8 cellular contexts compared by ENCODE assay signal in the genomic region with DNA sequence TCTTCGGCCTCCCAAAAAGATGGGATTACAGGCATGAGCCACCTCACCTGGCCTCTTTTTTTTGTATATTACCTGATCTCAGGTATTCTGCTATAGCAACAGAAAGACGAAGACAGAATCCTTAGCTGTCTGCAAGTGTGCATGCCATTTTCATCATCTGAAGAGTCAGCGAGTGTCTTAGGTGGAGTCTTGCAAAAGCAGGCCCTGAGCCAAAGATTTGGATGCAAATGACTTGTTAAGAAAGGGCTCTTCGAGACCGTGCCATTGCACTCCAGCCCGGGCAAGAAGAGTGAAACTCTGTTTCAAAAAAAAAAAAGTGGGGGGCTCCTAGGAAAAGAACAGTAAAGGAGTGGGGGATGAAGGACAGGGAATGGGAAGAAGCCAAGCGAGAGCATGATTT. TPM values are rescaled to one million over a fixed set of nuclear protein-coding genes. Genes with fewer than 3 reads are reported as not detected.
DNase-seq lines count a peak whose midpoint lies in the region; ATAC-seq, FAIRE-seq and TF ChIP-seq lines count a peak whose summit lies in the region.

No MANE protein-coding gene starts in this region.

- peaks cover 2% of the 10 kb centered on the region for H3K79me2 ChIP-seq in keratinocyte (ENCODE audit: control insufficient read depth, insufficient read depth, low read length)

- peak overlapping the region; percentile 90 for H2AFZ ChIP-seq in keratinocyte (ENCODE audit: control insufficient read depth, low read length)

- H3K27ac Mint-ChIP-seq in activated CD8-positive, alpha-beta memory T cell treated with anti-CD3 and anti-CD28 coated beads, Interleukin-2, amount 10 ng/mL, durations not matched to agents 7 days and 5 days, result peak overlapping the region; percentile 99
- peak overlapping the region; percentile 97 for H3K27ac Mint-ChIP-seq in activated T-helper 2 cell treated with anti-CD3 and anti-CD28 coated beads, Interferon-gamma antibody, Interleukin-2, Interleukin-4, amounts not matched to agents 10 μg/mL and 5 μg/mL and 100 μg/mL, durations not matched to agents 14 hours and 24 hours and 36 hours

- H3K27me3 ChIP-seq in keratinocyte (ENCODE audit: control insufficient read depth, extremely low read depth, insufficient read depth, low read length) (no peaks in the 10 kb centered on the region), thymus (ENCODE audit: control insufficient read depth, insufficient read depth) (no peaks in the 10 kb centered on the region)

- DNase-seq in activated CD8-positive, alpha-beta memory T cell treated with anti-CD3 and anti-CD28 coated beads, Interleukin-2, amount 10 ng/mL, durations not matched to agents 7 days and 5 days, result no peak
- no peak for DNase-seq in activated CD8-positive, alpha-beta memory T cell treated with anti-CD3 and anti-CD28 coated beads, Interleukin-2, amount 50 U/mL, for 4 hours
- no peak for DNase-seq in activated T-helper 2 cell treated with anti-CD3 and anti-CD28 coated beads, Interferon-gamma antibody, Interleukin-2, Interleukin-4, amounts not matched to agents 10 μg/mL and 5 μg/mL and 100 μg/mL, durations not matched to agents 14 hours and 24 hours and 36 hours (ENCODE audit: low spot score)
- DNase-seq in keratinocyte (ENCODE audit: low read depth, low spot score) (no peak), anterior cingulate cortex (lab: John Stamatoyannopoulos, UW) (no peak), EL (no peak)
- DNase-seq in activated CD8-positive, alpha-beta memory T cell treated with anti-CD3 and anti-CD28 coated beads, Interleukin-2, amount 50 U/mL, for 48 hours, result no peak

- H3K4me2 ChIP-seq in keratinocyte (ENCODE audit: control insufficient read depth, extremely low read depth, insufficient read depth, low read depth, low read length), result peak overlapping the region; percentile 93

- no peaks in the 10 kb centered on the region for H3K9me3 Mint-ChIP-seq in activated CD8-positive, alpha-beta memory T cell treated with anti-CD3 and anti-CD28 coated beads, Interleukin-2, amount 10 ng/mL, durations not matched to agents 7 days and 5 days (ENCODE audit: low read depth)
- H3K9me3 Mint-ChIP-seq in activated T-helper 2 cell treated with anti-CD3 and anti-CD28 coated beads, Interferon-gamma antibody, Interleukin-2, Interleukin-4, amounts not matched to agents 10 μg/mL and 5 μg/mL and 100 μg/mL, durations not matched to agents 14 hours and 24 hours and 36 hours, result no peaks in the 10 kb centered on the region

- H3K4me3 Mint-ChIP-seq in activated CD8-positive, alpha-beta memory T cell treated with anti-CD3 and anti-CD28 coated beads, Interleukin-2, amount 10 ng/mL, durations not matched to agents 7 days and 5 days, result peak overlapping the region; percentile 94
- peak overlapping the region; percentile 85 for H3K4me3 Mint-ChIP-seq in activated T-helper 2 cell treated with anti-CD3 and anti-CD28 coated beads, Interferon-gamma antibody, Interleukin-2, Interleukin-4, amounts not matched to agents 10 μg/mL and 5 μg/mL and 100 μg/mL, durations not matched to agents 14 hours and 24 hours and 36 hours (ENCODE audit: low read depth)

- no peak for ATAC-seq in activated CD8-positive, alpha-beta memory T cell treated with anti-CD3 and anti-CD28 coated beads, Interleukin-2, amount 10 ng/mL, durations not matched to agents 7 days and 5 days

- dilution Hi-C loops in keratinocyte (cut with MboI; ENCODE audit: extremely low pct_ligation_motif_present, low sequenced_read_pairs), result no loop called here

- no peaks in the 10 kb centered on the region for H4K20me1 ChIP-seq in keratinocyte (ENCODE audit: control insufficient read depth, extremely low read depth, insufficient read depth, low read length)

- H3K4me1 ChIP-seq in keratinocyte (ENCODE audit: control insufficient read depth, extremely low read depth, insufficient read depth, low read length) (peaks cover 40% of the 10 kb centered on the region), thymus (ENCODE audit: control insufficient read depth, insufficient read depth, low read length) (peaks cover 30% of the 10 kb centered on the region)

- CTCF ChIA-PET in activated CD8-positive, alpha-beta memory T cell treated with anti-CD3 and anti-CD28 coated beads, Interleukin-2, amount 10 ng/mL, durations not matched to agents 7 days and 5 days (lab: Charles Lee), result interaction anchor here (1.0 to 8.6 kb wide), 4 partner anchors 10 to 61 kb away, joined by 4 to 138 read pairs (median 84); a partner anchor contains a TSS

- H3K9me3 ChIP-seq in keratinocyte (ENCODE audit: control insufficient read depth, low read depth, low read length) (no peaks in the 10 kb centered on the region), thymus (ENCODE audit: control insufficient read depth) (no peaks in the 10 kb centered on the region)

- H3K27me3 Mint-ChIP-seq in activated CD8-positive, alpha-beta memory T cell treated with anti-CD3 and anti-CD28 coated beads, Interleukin-2, amount 10 ng/mL, durations not matched to agents 7 days and 5 days, result no peaks in the 10 kb centered on the region
- H3K27me3 Mint-ChIP-seq in activated T-helper 2 cell treated with anti-CD3 and anti-CD28 coated beads, Interferon-gamma antibody, Interleukin-2, Interleukin-4, amounts not matched to agents 10 μg/mL and 5 μg/mL and 100 μg/mL, durations not matched to agents 14 hours and 24 hours and 36 hours (ENCODE audit: low read depth), result no peaks in the 10 kb centered on the region

- peak overlapping the region; percentile 73 for H3K9ac ChIP-seq in keratinocyte (ENCODE audit: control insufficient read depth, extremely low read depth, insufficient read depth, low read length)

- H3K4me3 ChIP-seq in keratinocyte (ENCODE audit: control insufficient read depth in 2 of 3, extremely low read depth in 1 of 3, insufficient read depth in 2 of 3, low read depth in 1 of 3, low read length in 3 of 3) (peak overlapping the region in 2 of 3 experiments; percentile 45 to 56), thymus (ENCODE audit: low read length) (peak overlapping the region; percentile 19)

- H3K36me3 ChIP-seq in keratinocyte (ENCODE audit: control insufficient read depth in 2 of 2, extremely low read depth in 1 of 2, insufficient read depth in 2 of 2, low read length in 2 of 2) (no peaks in the 10 kb centered on the region), thymus (ENCODE audit: control insufficient read depth, insufficient read depth) (no peaks in the 10 kb centered on the region)

- no peaks in the 10 kb centered on the region for H3K9me1 ChIP-seq in keratinocyte (ENCODE audit: control insufficient read depth, extremely low read depth, insufficient read depth, low read length)

- peak overlapping the region; percentile 97 for H3K27ac ChIP-seq in keratinocyte (ENCODE audit: control insufficient read depth, insufficient read depth, low read length)
- peak overlapping the region; percentile 91 for H3K27ac ChIP-seq in thymus (ENCODE audit: low read depth)

- 56% methylated on average over 7 of the region's 7 CpGs for WGBS in thymus

- no peak for FAIRE-seq in keratinocyte (lab: Jason Lieb, UNC)

- peaks cover 9% of the 10 kb centered on the region for H3K36me3 Mint-ChIP-seq in activated CD8-positive, alpha-beta memory T cell treated with anti-CD3 and anti-CD28 coated beads, Interleukin-2, amount 10 ng/mL, durations not matched to agents 7 days and 5 days
- H3K36me3 Mint-ChIP-seq in activated T-helper 2 cell treated with anti-CD3 and anti-CD28 coated beads, Interferon-gamma antibody, Interleukin-2, Interleukin-4, amounts not matched to agents 10 μg/mL and 5 μg/mL and 100 μg/mL, durations not matched to agents 14 hours and 24 hours and 36 hours (ENCODE audit: low read depth), result peaks cover 18% of the 10 kb centered on the region

- peaks cover 65% of the 10 kb centered on the region for H3K4me1 Mint-ChIP-seq in activated CD8-positive, alpha-beta memory T cell treated with anti-CD3 and anti-CD28 coated beads, Interleukin-2, amount 10 ng/mL, durations not matched to agents 7 days and 5 days
- H3K4me1 Mint-ChIP-seq in activated T-helper 2 cell treated with anti-CD3 and anti-CD28 coated beads, Interferon-gamma antibody, Interleukin-2, Interleukin-4, amounts not matched to agents 10 μg/mL and 5 μg/mL and 100 μg/mL, durations not matched to agents 14 hours and 24 hours and 36 hours (ENCODE audit: low read depth), result peaks cover 53% of the 10 kb centered on the region

- intact Hi-C loops in activated T-helper 2 cell treated with anti-CD3 and anti-CD28 coated beads, Interferon-gamma antibody, Interleukin-2, Interleukin-4, amounts not matched to agents 10 μg/mL and 5 μg/mL and 100 μg/mL, durations not matched to agents 14 hours and 24 hours and 36 hours (cut with micrococcal nuclease), result loop anchor here (1.0 to 10.0 kb wide), 5 partner anchors 63 to 901 kb away; a partner anchor contains a TSS

- TF ChIP-seq CTCF in keratinocyte (optimal IDR thresholded peaks at IDR 0.05 in 1 of 3, IDR thresholded peaks at IDR 0.05 in 1 of 3, conservative IDR thresholded peaks at IDR 0.05 in 1 of 3; ENCODE audit: extremely low read depth in 1 of 3, insufficient read depth in 2 of 3, low read length in 3 of 3), result no peak

RNA-seq across cellular contexts. Expression of a gene that starts 10.2 kb away (rescaled TPM):
- total RNA-seq in activated CD8-positive, alpha-beta memory T cell treated with anti-CD3 and anti-CD28 coated beads, Interleukin-2, amount 10 ng/mL, durations not matched to agents 7 days and 5 days, result 10 to 100 TPM; 79.1 to 79.4 TPM
- total RNA-seq in activated T-helper 2 cell treated with anti-CD3 and anti-CD28 coated beads, Interferon-gamma antibody, Interleukin-2, Interleukin-4, amounts not matched to agents 10 μg/mL and 5 μg/mL and 100 μg/mL, durations not matched to agents 14 hours and 24 hours and 36 hours, result 70.8 and 75.1 TPM in 2 replicates
- polyA plus RNA-seq in keratinocyte (6.2 to 11.0 TPM (median 9.3 TPM) in 3 replicates), thymus (34.7 TPM)
- 18.0 TPM for polyA plus RNA-seq in keratinocyte (2011; ENCODE audit: low read depth)
- 6.0 and 9.9 TPM in 2 replicates for polyA plus RNA-seq in keratinocyte (2011; cell fraction: cytosol; rRNA removed)
- 3.8 and 4.4 TPM in 2 replicates for polyA plus RNA-seq in keratinocyte (2011; cell fraction: nucleus; rRNA removed)
- polyA plus RNA-seq in keratinocyte (2012; ENCODE audit: low replicate concordance), result 5.5 and 6.3 TPM in 2 replicates
- polyA minus RNA-seq in keratinocyte, result 3.2 to 7.2 TPM (median 5.5 TPM) in 3 replicates
- polyA minus RNA-seq in keratinocyte (2011; cell fraction: cytosol; rRNA and poly(A)+ RNA removed), result 3.3 TPM
- 1.6 and 4.9 TPM in 2 replicates for polyA minus RNA-seq in keratinocyte (2011; cell fraction: nucleus; rRNA and poly(A)+ RNA removed)

RNA-seq across cellular contexts. Expression of a gene that starts 14.8 kb away (rescaled TPM):
- total RNA-seq in activated CD8-positive, alpha-beta memory T cell treated with anti-CD3 and anti-CD28 coated beads, Interleukin-2, amount 10 ng/mL, durations not matched to agents 7 days and 5 days, result 1,000 to 10,000 TPM; 6,920 to 7,161 TPM
- total RNA-seq in activated T-helper 2 cell treated with anti-CD3 and anti-CD28 coated beads, Interferon-gamma antibody, Interleukin-2, Interleukin-4, amounts not matched to agents 10 μg/mL and 5 μg/mL and 100 μg/mL, durations not matched to agents 14 hours and 24 hours and 36 hours, result 4,961 and 5,148 TPM in 2 replicates
- polyA plus RNA-seq in keratinocyte (2,930 to 4,328 TPM (median 3,098 TPM) in 3 replicates), thymus (8,137 TPM)
- polyA plus RNA-seq in keratinocyte (2011; ENCODE audit: low read depth), result 444 TPM
- 2,818 and 4,243 TPM in 2 replicates for polyA plus RNA-seq in keratinocyte (2011; cell fraction: cytosol; rRNA removed)
- polyA plus RNA-seq in keratinocyte (2011; cell fraction: nucleus; rRNA removed), result 4,543 and 5,641 TPM in 2 replicates
- polyA plus RNA-seq in keratinocyte (2012; ENCODE audit: low replicate concordance), result 1,371 and 1,431 TPM in 2 replicates
- polyA minus RNA-seq in keratinocyte, result 171 to 639 TPM (median 616 TPM) in 3 replicates
- 661 TPM for polyA minus RNA-seq in keratinocyte (2011; cell fraction: cytosol; rRNA and poly(A)+ RNA removed)
- 364 and 767 TPM in 2 replicates for polyA minus RNA-seq in keratinocyte (2011; cell fraction: nucleus; rRNA and poly(A)+ RNA removed)

RNA-seq across cellular contexts. Expression of a gene that starts 15.0 kb away (rescaled TPM):
- 10 to 100 TPM; 17.2 to 38.4 TPM for total RNA-seq in activated CD8-positive, alpha-beta memory T cell treated with anti-CD3 and anti-CD28 coated beads, Interleukin-2, amount 10 ng/mL, durations not matched to agents 7 days and 5 days
- 15.3 and 16.9 TPM in 2 replicates for total RNA-seq in activated T-helper 2 cell treated with anti-CD3 and anti-CD28 coated beads, Interferon-gamma antibody, Interleukin-2, Interleukin-4, amounts not matched to agents 10 μg/mL and 5 μg/mL and 100 μg/mL, durations not matched to agents 14 hours and 24 hours and 36 hours
- 0.15 to 1.0 TPM (median 0.46 TPM) in 3 replicates for polyA plus RNA-seq in keratinocyte
- 0.17 TPM for polyA plus RNA-seq in keratinocyte (2011; ENCODE audit: low read depth)
- polyA plus RNA-seq in keratinocyte (2011; cell fraction: cytosol; rRNA removed), result 0.19 and 0.21 TPM in 2 replicates
- polyA plus RNA-seq in keratinocyte (2011; cell fraction: nucleus; rRNA removed), result 2.8 and 3.6 TPM in 2 replicates
- 0.07 and 0.38 TPM in 2 replicates for polyA plus RNA-seq in keratinocyte (2012; ENCODE audit: low replicate concordance)
- polyA minus RNA-seq in keratinocyte, result 0.26 to 0.54 TPM in 2 of 3 replicates, not detected in the other
- not detected for polyA minus RNA-seq in keratinocyte (2011; cell fraction: cytosol; rRNA and poly(A)+ RNA removed)
- polyA minus RNA-seq in keratinocyte (2011; cell fraction: nucleus; rRNA and poly(A)+ RNA removed), result 0.74 and 1.1 TPM in 2 replicates
- polyA plus RNA-seq in thymus, result 25.8 TPM
